Comparison of ENCODE assay signal across 26 cellular contexts in genomic region chr1:147720557-147720956, GRCh38. TPM values are rescaled to one million over a fixed set of nuclear protein-coding genes. Genes with fewer than 3 reads are reported as not detected.
"Had no signal": no experiment of that assay in that cellular context is flagged by ENCODE, and none has a peak within 500 bp of the region (broad histone marks: within the 10 kb centered on the region; RNA-seq: fewer than 3 reads in every experiment).

No MANE protein-coding gene starts in this region.

- H3K4me3 Mint-ChIP-seq: activated naive CD8-positive, alpha-beta T cell treated with anti-CD3 and anti-CD28 coated beads, Interleukin-2, amount 10 ng/mL, durations not matched to agents 7 days and 5 days; central memory CD8-positive, alpha-beta T cell; effector memory CD8-positive, alpha-beta T cell; mesothelial cell of epicardium; natural killer cell treated with Interleukin-12 subunit alpha and Interleukin-12 subunit beta and Interleukin-15 and Interleukin-18, amount 100 ng/mL, for 72 hours; stimulated activated naive B cell treated with anti-CD40 and anti-IgM and Interleukin-4, amounts not matched to agents 10 μg/mL and 1 μg/mL and 100 μg/mL, for 72 hours had no signal

- DNase-seq: activated CD4-positive, alpha-beta T cell treated with anti-CD3 and anti-CD28 coated beads for 4 hours; activated CD4-positive, alpha-beta T cell treated with anti-CD3 and anti-CD28 coated beads, Interleukin-2, amount 50 U/mL, for 48 hours; activated CD4-positive, CD25-positive, alpha-beta regulatory T cell; activated naive CD4-positive, alpha-beta T cell treated with Interleukin-2 at 50 U/mL for 16 hours; activated naive CD8-positive, alpha-beta T cell treated with anti-CD3 and anti-CD28 coated beads, Interleukin-2, amount 10 ng/mL, durations not matched to agents 7 days and 5 days; activated T-cell treated with anti-CD3 and anti-CD28 coated beads, Interleukin-2, amount 50 U/mL, for 48 hours; amniotic stem cell; colonic mucosa; dorsolateral prefrontal cortex; effector memory CD8-positive, alpha-beta T cell; foreskin melanocyte; kidney; left lung; nucleus accumbens; right cardiac atrium; stimulated activated CD4-positive, alpha-beta T cell treated with anti-CD3 and anti-CD28 coated beads, Interleukin-2, amount 100 ng/mL, for 24 hours; stimulated activated naive B cell treated with anti-CD40 and anti-IgM and Interleukin-4, amounts not matched to agents 10 μg/mL and 1 μg/mL and 100 μg/mL, for 72 hours; transverse colon; uterus had no signal

- H3K36me3 ChIP-seq: breast epithelium, colonic mucosa, left lung, transverse colon, uterus had no signal

- H3K27me3 ChIP-seq: breast epithelium, colonic mucosa, left lung, uterus had no signal

- H3K27ac ChIP-seq: breast epithelium, colonic mucosa, dorsolateral prefrontal cortex, left lung, parathyroid adenoma, transverse colon, uterus had no signal

- H3K79me2 ChIP-seq: parathyroid adenoma had no signal

- ATAC-seq: effector memory CD8-positive, alpha-beta T cell; esophagus mucosa; left lung; natural killer cell treated with Interleukin-12 subunit alpha and Interleukin-12 subunit beta and Interleukin-15 and Interleukin-18, amount 100 ng/mL, for 72 hours; right cardiac atrium; stimulated activated naive B cell treated with anti-CD40 and anti-IgM and Interleukin-4, amounts not matched to agents 10 μg/mL and 1 μg/mL and 100 μg/mL, for 72 hours had no signal

- H3K9me3 ChIP-seq: breast epithelium, colonic mucosa, left lung, transverse colon, uterus had no signal

- H3K36me3 Mint-ChIP-seq: mesothelial cell of epicardium; natural killer cell treated with Interleukin-12 subunit alpha and Interleukin-12 subunit beta and Interleukin-15 and Interleukin-18, amount 100 ng/mL, for 72 hours had no signal

- H3K4me3 ChIP-seq: breast epithelium, colonic mucosa, dorsolateral prefrontal cortex, left lung, transverse colon, uterus had no signal

- H3K4me1 Mint-ChIP-seq: central memory CD8-positive, alpha-beta T cell; mesothelial cell of epicardium had no signal

- H3K9me3 Mint-ChIP-seq: central memory CD8-positive, alpha-beta T cell; effector memory CD8-positive, alpha-beta T cell; natural killer cell treated with Interleukin-12 subunit alpha and Interleukin-12 subunit beta and Interleukin-15 and Interleukin-18, amount 100 ng/mL, for 72 hours had no signal

- H3K4me1 ChIP-seq: breast epithelium, left lung, uterus had no signal

- H3K27ac Mint-ChIP-seq: activated naive CD8-positive, alpha-beta T cell treated with anti-CD3 and anti-CD28 coated beads, Interleukin-2, amount 10 ng/mL, durations not matched to agents 7 days and 5 days; mesothelial cell of epicardium; natural killer cell treated with Interleukin-12 subunit alpha and Interleukin-12 subunit beta and Interleukin-15 and Interleukin-18, amount 100 ng/mL, for 72 hours; stimulated activated naive B cell treated with anti-CD40 and anti-IgM and Interleukin-4, amounts not matched to agents 10 μg/mL and 1 μg/mL and 100 μg/mL, for 72 hours had no signal

RNA-seq across cellular contexts. Expression of gene GJA5, which starts 39.8 kb away (rescaled TPM):
- total RNA-seq: activated CD8-positive, alpha-beta memory T cell treated with anti-CD3 and anti-CD28 coated beads for 36 hours; activated naive CD8-positive, alpha-beta T cell treated with anti-CD3 and anti-CD28 coated beads, Interleukin-2, amount 10 ng/mL, durations not matched to agents 7 days and 5 days; natural killer cell treated with Interleukin-12 subunit alpha and Interleukin-12 subunit beta and Interleukin-15 and Interleukin-18, amount 100 ng/mL, for 72 hours had no signal
